9 cellular contexts compared by ENCODE assay signal in genomic region chr4:107689912-107690587, GRCh38. TPM values are rescaled to one million over a fixed set of nuclear protein-coding genes. Genes with fewer than 3 reads are reported as not detected.
A peak's percentile ranks its signal among the peaks of the same experiment; 100 is the strongest.
DNase-seq lines count a peak whose midpoint lies in the region; ATAC-seq and TF ChIP-seq lines count a peak whose summit lies in the region.
"Had no signal": no experiment of that assay in that cellular context is flagged by ENCODE, and none has a peak within 500 bp of the region (broad histone marks: within the 10 kb centered on the region; RNA-seq: fewer than 3 reads in every experiment).

No MANE protein-coding gene starts in this region.

- peaks cover 27% of the 10 kb centered on the region for H3K36me3 ChIP-seq in adipocyte (ENCODE audit: control insufficient read depth, insufficient read depth, low read length, severe bottlenecking)
- H3K36me3 ChIP-seq in left lung: peaks cover 0 to 24% of the 10 kb centered on the region in 2 donors

- peaks cover 13% of the 10 kb centered on the region for H3K4me1 ChIP-seq in adipocyte (ENCODE audit: control insufficient read depth, insufficient read depth, low read length)
- peaks cover 0 to 9% of the 10 kb centered on the region in 2 donors for H3K4me1 ChIP-seq in left lung

- no peak overlapping the region for H3K27ac ChIP-seq in left lung
- H3K27ac ChIP-seq: sigmoid colon had no signal

- no peaks in the 10 kb centered on the region for H3K9me3 ChIP-seq in adipocyte (ENCODE audit: control insufficient read depth, low read length)
- no peaks in the 10 kb centered on the region for H3K9me3 ChIP-seq in left lung
- H3K9me3 ChIP-seq: sigmoid colon had no signal

- TF ChIP-seq CTCF in left lung (IDR thresholded peaks at IDR 0.05): no peak

- H3K4me3 ChIP-seq in adipocyte (ENCODE audit: low read length) (no peak overlapping the region), left lung (no peak overlapping the region)
- H3K4me3 ChIP-seq: sigmoid colon had no signal

- H3K27me3 ChIP-seq in adipocyte (replicated peaks; ENCODE audit: control insufficient read depth, insufficient read depth, low read length) (no peaks in the 10 kb centered on the region), left lung (no peaks in the 10 kb centered on the region)
- H3K27me3 ChIP-seq: sigmoid colon had no signal

- DNase-seq in EL: peak; percentile 83
- peak; percentile 74 for DNase-seq in adipocyte (ENCODE audit: low read depth)
- no peak for DNase-seq in left lung
- DNase-seq in NCI-H526 treated with DMSO at 0.1 percent for 48 hours (lab: John Stamatoyannopoulos, UW): no peak
- DNase-seq: sigmoid colon had no signal

- intact Hi-C loops in left lung (cut with DNase I): no loop called here

- no peak overlapping the region for H3K9ac ChIP-seq in adipocyte (ENCODE audit: low read length)

- ATAC-seq in HG02852 (IDR thresholded peaks at IDR 0.05; ENCODE audit: unreplicated experiment) (peak; percentile 80), left lung (peak; percentile 77), GM21723 (IDR thresholded peaks at IDR 0.05; ENCODE audit: unreplicated experiment) (no peak), GM21447 (IDR thresholded peaks at IDR 0.05; ENCODE audit: unreplicated experiment) (no peak), GM19328 (IDR thresholded peaks at IDR 0.05; ENCODE audit: unreplicated experiment) (no peak)

RNA-seq across cellular contexts. Expression of gene PAPSS1, which starts 30.0 kb away (rescaled TPM):
- 10 to 100 TPM; 57.5 to 60.8 TPM for total RNA-seq in left lung

Comparison
In these comparisons a context has a peak if more than half of its experiments do, and no peak if none do; other contexts are left out.
1. DNase-seq: peak in EL (single experiment) and adipocyte (single experiment); none in left lung (0 of 2) and NCI-H526 treated with DMSO at 0.1 percent for 48 hours (single experiment).
2. ATAC-seq: peak in HG02852 (single experiment) and left lung (single experiment); none in GM21723 (single experiment), GM21447 (single experiment) and GM19328 (single experiment).